15 cellular contexts compared by ENCODE assay signal in the genomic region with DNA sequence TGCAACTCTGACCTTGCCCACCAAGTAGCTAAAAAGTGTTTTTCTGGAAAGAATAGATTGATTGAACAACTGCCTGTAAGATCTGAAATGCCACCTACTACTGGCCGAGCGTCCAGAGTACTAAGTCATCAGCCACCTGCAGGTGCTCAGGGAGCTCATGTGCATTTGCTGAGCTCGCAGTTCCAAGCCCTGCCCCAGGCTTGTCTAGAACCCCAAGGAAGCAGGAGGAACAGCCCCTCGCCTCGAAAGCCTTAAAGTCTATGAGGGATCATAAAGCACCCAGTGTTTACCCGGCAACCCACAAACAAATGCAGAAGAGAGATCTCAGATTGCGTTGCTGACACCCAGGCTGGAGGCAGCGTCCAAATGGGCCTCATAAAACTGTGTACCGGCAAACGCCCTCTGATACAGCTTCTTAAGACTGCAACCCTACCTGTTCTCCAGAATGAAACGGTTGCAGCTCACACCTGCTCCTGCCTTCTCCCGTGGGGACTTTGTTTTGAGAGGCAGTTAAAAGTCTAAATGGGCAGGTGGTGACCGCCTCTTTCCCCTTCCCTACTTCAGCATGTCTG. TPM values are rescaled to one million over a fixed set of nuclear protein-coding genes. Genes with fewer than 3 reads are reported as not detected.
A peak's percentile ranks its signal among the peaks of the same experiment; 100 is the strongest.
DNase-seq lines count a peak whose midpoint lies in the region; TF ChIP-seq lines count a peak whose summit lies in the region.
"Had no signal": no experiment of that assay in that cellular context is flagged by ENCODE, and none has a peak within 500 bp of the region (broad histone marks: within the 10 kb centered on the region; RNA-seq: fewer than 3 reads in every experiment).

No MANE protein-coding gene starts in this region.

- H3K9ac ChIP-seq in iPS-15b (ENCODE audit: low read depth, low read length) = peak overlapping the region; percentile 24

- H3K27ac ChIP-seq in suprapubic skin (peak overlapping the region; percentile 49), uterus (no peak overlapping the region)
- H3K27ac ChIP-seq: lower lobe of right lung, right atrium auricular region had no signal

- H3K9me3 ChIP-seq in iPS-15b (ENCODE audit: control insufficient read depth, insufficient read depth, low read length) = no peaks in the 10 kb centered on the region
- no peaks in the 10 kb centered on the region for H3K9me3 ChIP-seq in suprapubic skin
- no peaks in the 10 kb centered on the region for H3K9me3 ChIP-seq in uterus
- H3K9me3 ChIP-seq: lower lobe of right lung, right atrium auricular region had no signal

- H3K36me3 ChIP-seq in iPS-15b (ENCODE audit: control insufficient read depth, insufficient read depth, low read length) = peaks cover 48% of the 10 kb centered on the region
- peaks cover 13% of the 10 kb centered on the region for H3K36me3 ChIP-seq in suprapubic skin
- no peaks in the 10 kb centered on the region for H3K36me3 ChIP-seq in uterus

- H3K4me1 Mint-ChIP-seq in T-helper 2 cell treated with Interferon-gamma antibody and Interleukin-4, amounts not matched to agents 5 μg/mL and 100 μg/mL, for 36 hours (ENCODE audit: low read depth) = peaks cover 2% of the 10 kb centered on the region

- peak overlapping the region; percentile 28 for H3K27ac Mint-ChIP-seq in T-helper 2 cell treated with Interferon-gamma antibody and Interleukin-4, amounts not matched to agents 5 μg/mL and 100 μg/mL, for 36 hours

- peaks cover 45% of the 10 kb centered on the region for H3K36me3 Mint-ChIP-seq in T-helper 2 cell treated with Interferon-gamma antibody and Interleukin-4, amounts not matched to agents 5 μg/mL and 100 μg/mL, for 36 hours (ENCODE audit: low read depth)

- no peak for TF ChIP-seq CTCF in suprapubic skin (IDR thresholded peaks at IDR 0.05)
- no peak for TF ChIP-seq CTCF in uterus (IDR thresholded peaks at IDR 0.05)

- H3K27me3 ChIP-seq in iPS-15b (ENCODE audit: control insufficient read depth, insufficient read depth, low read length) (no peaks in the 10 kb centered on the region), suprapubic skin (no peaks in the 10 kb centered on the region), uterus (no peaks in the 10 kb centered on the region)
- H3K27me3 ChIP-seq: right atrium auricular region had no signal

- no peaks in the 10 kb centered on the region for H3K27me3 Mint-ChIP-seq in T-helper 2 cell treated with Interferon-gamma antibody and Interleukin-4, amounts not matched to agents 5 μg/mL and 100 μg/mL, for 36 hours (ENCODE audit: low read depth)
- H3K27me3 Mint-ChIP-seq: naive thymus-derived CD8-positive, alpha-beta T cell had no signal

- no peak for DNase-seq in T-helper 2 cell treated with Interferon-gamma antibody and Interleukin-4, amounts not matched to agents 5 μg/mL and 100 μg/mL, for 36 hours (ENCODE audit: low spot score)
- no peak for DNase-seq in T-helper 2 cell
- peak; percentile 14 to 46 for DNase-seq in NCI-H526 (lab: John Stamatoyannopoulos, UW)
- DNase-seq in suprapubic skin (ENCODE audit: low spot score in 2 of 2) = no peak
- DNase-seq in activated T-cell treated with anti-CD3 and anti-CD28 coated beads, Interleukin-2, amount 50 U/mL, for 48 hours = no peak
- DNase-seq in NK-92 (lab: John Stamatoyannopoulos, UW; ENCODE audit: unreplicated experiment) = no peak
- DNase-seq in uterus = no peak
- DNase-seq: lower lobe of right lung; naive thymus-derived CD8-positive, alpha-beta T cell; NCI-H2029; NK-92 treated with Interleukin-12 subunit alpha and Interleukin-12 subunit beta, amount 100 ng/mL, for 24 hours; T-helper 1 cell had no signal

- whole genome bisulfite sequencing in suprapubic skin = 55% methylated on average over 10 of the region's 13 CpGs

- no peak overlapping the region for H3K4me3 Mint-ChIP-seq in T-helper 2 cell treated with Interferon-gamma antibody and Interleukin-4, amounts not matched to agents 5 μg/mL and 100 μg/mL, for 36 hours
- H3K4me3 Mint-ChIP-seq: CD14-positive monocyte had no signal

- H3K4me1 ChIP-seq in iPS-15b (ENCODE audit: control insufficient read depth, insufficient read depth, low read length) (peaks cover 15% of the 10 kb centered on the region), suprapubic skin (peaks cover 50% of the 10 kb centered on the region), uterus (peaks cover 0 to 17% of the 10 kb centered on the region in 2 donors)

- no peak for TF ChIP-seq EP300 in suprapubic skin (IDR thresholded peaks at IDR 0.05)

- TF ChIP-seq POLR2A in suprapubic skin (IDR thresholded peaks at IDR 0.05) (no peak), uterus (IDR thresholded peaks at IDR 0.05) (no peak)

- no peaks in the 10 kb centered on the region for H3K9me3 Mint-ChIP-seq in T-helper 2 cell treated with Interferon-gamma antibody and Interleukin-4, amounts not matched to agents 5 μg/mL and 100 μg/mL, for 36 hours
- H3K9me3 Mint-ChIP-seq: CD14-positive monocyte; naive thymus-derived CD8-positive, alpha-beta T cell had no signal

- no peak overlapping the region for H3K4me3 ChIP-seq in iPS-15b (ENCODE audit: low read depth, low read length)
- no peak overlapping the region for H3K4me3 ChIP-seq in suprapubic skin
- no peak overlapping the region for H3K4me3 ChIP-seq in uterus
- H3K4me3 ChIP-seq: lower lobe of right lung, right atrium auricular region had no signal

- intact Hi-C loops in uterus (cut with DNase I; ENCODE audit: low total_unique reads) = no loop called here

RNA-seq across cellular contexts. Expression of a gene that starts 6.8 kb away (rescaled TPM):
- total RNA-seq in suprapubic skin (10 to 100 TPM; 47.8 to 53.7 (median 50.4) TPM), uterus (10 to 100 TPM in 3 of 4 donors, 1 to 10 TPM in 1; 6.1 to 78.0 (median 19.8) TPM)

RNA-seq across cellular contexts. Expression of a gene that starts 52.3 kb away (rescaled TPM):
- total RNA-seq in suprapubic skin = 10 to 100 TPM; 56.5 to 81.4 (median 71.4) TPM
- total RNA-seq in uterus = 10 to 100 TPM in 3 of 4 donors, 1 to 10 TPM in 1; 1.8 to 20.0 (median 13.8) TPM

Comparison
In these comparisons a context has a peak if more than half of its experiments do, and no peak if none do; other contexts are left out.
1. DNase-seq: peak in NCI-H526 (2 of 2); none in T-helper 2 cell treated with Interferon-gamma antibody and Interleukin-4, amounts not matched to agents 5 μg/mL and 100 μg/mL, for 36 hours (single experiment), T-helper 2 cell (0 of 5), suprapubic skin (0 of 2), activated T-cell treated with anti-CD3 and anti-CD28 coated beads, Interleukin-2, amount 50 U/mL, for 48 hours (0 of 2), NK-92 (single experiment) and uterus (0 of 2).